ENCODE assay signal across 8 cellular contexts in genomic region chr10:22253578-22253882, GRCh38. TPM values are rescaled to one million over a fixed set of nuclear protein-coding genes. Genes with fewer than 3 reads are reported as not detected.
DNase-seq lines count a peak whose midpoint lies in the region; ATAC-seq lines count a peak whose summit lies in the region.

No MANE protein-coding gene starts in this region.

- no peaks in the 10 kb centered on the region for H3K36me3 Mint-ChIP-seq in activated T-cell treated with anti-CD3 and anti-CD28 coated beads, Interleukin-2, amount 50 U/mL, for 4 hours (ENCODE audit: insufficient read depth)

- H2AFZ ChIP-seq in trophoblast cell (ENCODE audit: insufficient read depth, low read length, poor library complexity), result no peak overlapping the region

- no peaks in the 10 kb centered on the region for H3K9me3 Mint-ChIP-seq in activated T-cell treated with anti-CD3 and anti-CD28 coated beads, Interleukin-2, amount 50 U/mL, for 4 hours

- H2BK120ac ChIP-seq in trophoblast cell (ENCODE audit: insufficient read depth, low read length, poor library complexity), result no peak overlapping the region

- no peak overlapping the region for H3K4me3 ChIP-seq in trophoblast cell (ENCODE audit: low read depth, low read length)

- H3K79me2 ChIP-seq in trophoblast cell (ENCODE audit: control insufficient read depth, insufficient read depth, low read length, poor library complexity), result no peaks in the 10 kb centered on the region

- H3K23ac ChIP-seq in trophoblast cell (ENCODE audit: low read length), result no peak overlapping the region

- no peak overlapping the region for H2AK5ac ChIP-seq in trophoblast cell (ENCODE audit: low read length)

- no peak overlapping the region for H4K8ac ChIP-seq in trophoblast cell (ENCODE audit: low read depth, low read length)

- H3K27ac ChIP-seq in trophoblast cell (ENCODE audit: low read depth, low read length), result no peak overlapping the region

- no peak overlapping the region for H2BK12ac ChIP-seq in trophoblast cell (ENCODE audit: low read length)

- H3K79me1 ChIP-seq in trophoblast cell (ENCODE audit: low read length), result no peaks in the 10 kb centered on the region

- DNase-seq in GDM1 (lab: John Stamatoyannopoulos, UW) (peak; percentile 38), head of caudate nucleus (peak in 39 of 42 donors; percentile 8 to 72 (median 38)), trophoblast cell (peak in 1 of 2 donors; percentile 3), NCI-H146 (lab: John Stamatoyannopoulos, UW) (no peak), NCI-H1092 (lab: John Stamatoyannopoulos, UW) (no peak)
- DNase-seq in activated T-cell treated with anti-CD3 and anti-CD28 coated beads, Interleukin-2, amount 50 U/mL, for 4 hours, result peak; percentile 46

- WGBS in trophoblast cell (ENCODE audit: extremely low coverage, insufficient coverage, insufficient read length), result no CpG with 5 or more reads among the region's 24 CpGs

- H3K14ac ChIP-seq in trophoblast cell (ENCODE audit: low read length), result no peak overlapping the region

- H3K27me3 ChIP-seq in trophoblast cell (ENCODE audit: insufficient read depth, low read length), result peaks cover 26% of the 10 kb centered on the region

- no peak overlapping the region for H4K91ac ChIP-seq in trophoblast cell (ENCODE audit: low read depth, low read length)

- peaks cover 2% of the 10 kb centered on the region for H3K9me3 ChIP-seq in trophoblast cell (ENCODE audit: insufficient read depth, low read depth, low read length)

- peaks cover 6 to 10% of the 10 kb centered on the region in 2 experiments for H3K4me1 ChIP-seq in trophoblast cell (ENCODE audit: control insufficient read depth in 1 of 2, insufficient read depth in 2 of 2, low read length in 2 of 2)

- H3K4me3 Mint-ChIP-seq in activated T-cell treated with anti-CD3 and anti-CD28 coated beads, Interleukin-2, amount 50 U/mL, for 4 hours, result peak overlapping the region; percentile 86

- H3K4me1 Mint-ChIP-seq in activated T-cell treated with anti-CD3 and anti-CD28 coated beads, Interleukin-2, amount 50 U/mL, for 4 hours (ENCODE audit: low read depth), result peaks cover 31% of the 10 kb centered on the region

- no peak overlapping the region for H3K18ac ChIP-seq in trophoblast cell (ENCODE audit: low read length)

- no peaks in the 10 kb centered on the region for H3K36me3 ChIP-seq in trophoblast cell (ENCODE audit: control insufficient read depth in 1 of 2, insufficient read depth in 2 of 2, low read length in 2 of 2)

- H4K12ac ChIP-seq in trophoblast cell (ENCODE audit: low read depth, low read length), result no peak overlapping the region

- ATAC-seq in activated T-cell treated with anti-CD3 and anti-CD28 coated beads, Interleukin-2, amount 50 U/mL, for 4 hours, result no peak
- ATAC-seq in GM18861 (IDR thresholded peaks at IDR 0.05; ENCODE audit: unreplicated experiment), result no peak
- no peak for ATAC-seq in GM21786 (IDR thresholded peaks at IDR 0.05; ENCODE audit: unreplicated experiment)

- H3K27me3 Mint-ChIP-seq in activated T-cell treated with anti-CD3 and anti-CD28 coated beads, Interleukin-2, amount 50 U/mL, for 4 hours (ENCODE audit: low read depth), result peaks cover 17% of the 10 kb centered on the region

- no peak overlapping the region for H3K4ac ChIP-seq in trophoblast cell (ENCODE audit: low read depth, low read length)

- intact Hi-C loops in head of caudate nucleus (cut with DNase I), result loop anchor here (2.0 to 10.0 kb wide), 5 partner anchors 25 to 731 kb away; partner anchors contain the start of genes COMMD3 and DNAJC1

- peak overlapping the region; percentile 100 for H3K4me2 ChIP-seq in trophoblast cell (ENCODE audit: low read length)

- no peak overlapping the region for H3K9ac ChIP-seq in trophoblast cell (ENCODE audit: low read length)

- H2BK5ac ChIP-seq in trophoblast cell (ENCODE audit: low read depth, low read length, poor library complexity), result no peak overlapping the region

RNA-seq across cellular contexts. Expression of gene EBLN1, which starts 35.7 kb away (rescaled TPM):
- total RNA-seq in activated T-cell treated with anti-CD3 and anti-CD28 coated beads, Interleukin-2, amount 50 U/mL, for 4 hours, result not detected
- polyA plus RNA-seq in trophoblast cell (2013), result not detected in 2 replicates

Comparison
In these comparisons a context has a peak if more than half of its experiments do, and no peak if none do; other contexts are left out.
1. DNase-seq: peak in GDM1 (single experiment), activated T-cell treated with anti-CD3 and anti-CD28 coated beads, Interleukin-2, amount 50 U/mL, for 4 hours (single experiment) and head of caudate nucleus (39 of 42); none in NCI-H146 (single experiment) and NCI-H1092 (single experiment).